In the genomic region with DNA sequence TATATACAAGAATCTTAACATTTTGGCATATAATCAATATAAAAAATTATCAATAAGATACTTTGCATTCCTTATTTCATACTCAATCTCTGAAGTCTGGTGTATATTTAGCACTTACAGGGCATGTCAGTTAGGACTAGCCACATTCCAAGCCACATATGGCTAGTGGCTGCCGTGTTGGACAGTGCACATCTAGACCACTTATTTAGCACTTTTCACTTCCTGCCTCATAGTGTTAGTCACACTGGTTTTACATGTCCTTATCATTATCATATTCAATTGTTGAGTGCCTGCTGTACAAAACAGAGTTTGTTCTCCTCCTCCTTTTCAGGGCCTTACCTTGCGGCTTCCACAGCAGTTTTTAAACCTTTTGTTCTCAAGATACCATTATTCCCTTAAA, we compare ENCODE assay signal across 11 cellular contexts. TPM values are rescaled to one million over a fixed set of nuclear protein-coding genes. Genes with fewer than 3 reads are reported as not detected.
DNase-seq lines count a peak whose midpoint lies in the region; ATAC-seq and TF ChIP-seq lines count a peak whose summit lies in the region.
"Had no signal": no experiment of that assay in that cellular context is flagged by ENCODE, and none has a peak within 500 bp of the region (broad histone marks: within the 10 kb centered on the region; RNA-seq: fewer than 3 reads in every experiment).

No MANE protein-coding gene starts in this region.

- H3K4me3 Mint-ChIP-seq in T-helper 17 cell = no peak overlapping the region
- H3K4me3 Mint-ChIP-seq in endothelial cell (ENCODE audit: unreplicated experiment) = no peak overlapping the region

- ATAC-seq in GM19035 (IDR thresholded peaks at IDR 0.05; ENCODE audit: unreplicated experiment) (peak; percentile 26), T-helper 17 cell (no peak)

- POLR2A ChIA-PET in BJ (lab: Charles Lee) = no interaction called here

- no peaks in the 10 kb centered on the region for H3K9me3 Mint-ChIP-seq in endothelial cell (ENCODE audit: unreplicated experiment)

- no peak overlapping the region for H3K27ac ChIP-seq in tibial artery
- H3K27ac ChIP-seq: PC-9 had no signal

- H3K36me3 ChIP-seq in BJ (ENCODE audit: control insufficient read depth, insufficient read depth, low read length) (no peaks in the 10 kb centered on the region), tibial artery (no peaks in the 10 kb centered on the region)

- H3K4me1 ChIP-seq in tibial artery = peaks cover 0 to 16% (median 5%) of the 10 kb centered on the region in 4 donors

- intact Hi-C loops in tibial artery (cut with DNase I; ENCODE audit: low total_unique reads) = no loop called here

- H3K27ac Mint-ChIP-seq in T-helper 17 cell (peak overlapping the region; percentile 98), endothelial cell (ENCODE audit: unreplicated experiment) (no peak overlapping the region)

- no peaks in the 10 kb centered on the region for H3K9me3 ChIP-seq in T-helper 17 cell (ENCODE audit: control insufficient read depth, low read length, poor library complexity, severe bottlenecking)
- no peaks in the 10 kb centered on the region for H3K9me3 ChIP-seq in tibial artery

- in situ Hi-C loops in KBM-7 (cut with MboI; ENCODE audit: low pct_unique_long_range_greater_than_20kb, low sequenced_read_pairs) = loop anchor here (10.0 kb wide), 1 partner anchor 98 kb away; no protein-coding TSS in a partner anchor

- H3K27me3 ChIP-seq in BJ (ENCODE audit: control insufficient read depth, insufficient read depth, low read length) = no peaks in the 10 kb centered on the region
- H3K27me3 ChIP-seq in tibial artery = peaks cover 0 to 3% of the 10 kb centered on the region in 2 donors

- H3K4me1 Mint-ChIP-seq in T-helper 17 cell = peaks cover 24% of the 10 kb centered on the region
- H3K4me1 Mint-ChIP-seq in endothelial cell (ENCODE audit: unreplicated experiment) = peaks cover 3% of the 10 kb centered on the region

- CTCF ChIA-PET in BJ (lab: Yijun Ruan, JAX) = interaction anchor here (4.1 to 6.1 kb wide), 2 partner anchors 99 to 101 kb away, joined by 43 to 160 read pairs; no protein-coding TSS in a partner anchor

- H3K27me3 Mint-ChIP-seq in T-helper 17 cell (no peaks in the 10 kb centered on the region), endothelial cell (ENCODE audit: unreplicated experiment) (no peaks in the 10 kb centered on the region)

- TF ChIP-seq CTCF in BJ (IDR thresholded peaks at IDR 0.05; ENCODE audit: insufficient read depth, low read depth, low read length) = no peak
- TF ChIP-seq CTCF in tibial artery (IDR thresholded peaks at IDR 0.05) = no peak
- no peak for TF ChIP-seq CTCF in endothelial cell (IDR thresholded peaks at IDR 0.05; ENCODE audit: unreplicated experiment)

- H3K4me3 ChIP-seq in BJ (ENCODE audit: low read depth, low read length) = no peak overlapping the region
- H3K4me3 ChIP-seq in tibial artery = no peak overlapping the region
- H3K4me3 ChIP-seq: PC-9 had no signal

- DNase-seq in BJ (ENCODE audit: low read depth) (peak; percentile 22), T-helper 17 cell (no peak), glomerular visceral epithelial cell (ENCODE audit: extremely low spot score) (peak; percentile 50), tibial artery (no peak), HK-2 (ENCODE audit: unreplicated experiment) (no peak), endothelial cell (ENCODE audit: low spot score) (no peak), KBM-7 (no peak)
- DNase-seq: DMS79 treated with DMSO at 0.1 percent for 48 hours, PC-9 had no signal

- H3K36me3 Mint-ChIP-seq in T-helper 17 cell (ENCODE audit: low read depth) (peaks cover 3% of the 10 kb centered on the region), endothelial cell (ENCODE audit: low read depth, unreplicated experiment) (no peaks in the 10 kb centered on the region)

RNA-seq across cellular contexts. Expression of gene STAT4, which starts 2.0 kb away (rescaled TPM):
- 1.3 and 1.5 TPM in 2 replicates for polyA plus RNA-seq in BJ (2011; rRNA removed)
- 0.62 and 0.81 TPM in 2 replicates for polyA minus RNA-seq in BJ (2011; rRNA and poly(A)+ RNA removed)
- 100 to 1,000 TPM; 117 to 128 TPM for total RNA-seq in T-helper 17 cell
- total RNA-seq in endothelial cell (ENCODE audit: unreplicated experiment) = 1.1 TPM
- total RNA-seq: HT-29 had no signal

Comparison
In these comparisons a context has a peak if more than half of its experiments do, and no peak if none do; other contexts are left out.
1. DNase-seq: peak in BJ (single experiment) and glomerular visceral epithelial cell (single experiment); none in T-helper 17 cell (0 of 3), tibial artery (0 of 2), HK-2 (single experiment), endothelial cell (single experiment) and KBM-7 (single experiment).
2. RNA of gene STAT4, which starts 2.0 kb away (total RNA-seq): 117 to 128 TPM in T-helper 17 cell; 1.1 TPM in endothelial cell (single experiment); every median in the first group is over 10 times any median in the second.